In the genomic region with DNA sequence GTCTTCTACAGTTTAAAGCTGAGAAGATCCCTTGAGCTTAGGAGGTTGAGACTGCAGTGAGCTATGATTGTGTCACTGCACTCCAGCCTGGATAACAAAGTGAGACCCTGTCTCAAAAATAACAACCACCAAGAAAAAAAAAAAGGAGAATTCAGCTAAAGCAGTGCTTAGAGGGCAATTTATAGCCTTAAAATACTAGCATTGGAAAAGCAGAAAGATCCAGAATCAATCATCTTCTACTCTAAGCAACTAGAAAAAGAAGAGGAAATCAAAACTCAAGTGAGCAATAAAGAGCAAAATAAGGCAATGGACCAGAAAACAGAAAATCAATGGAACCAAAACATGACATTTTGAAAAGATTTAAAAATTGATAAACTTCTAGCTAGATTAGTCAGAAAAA, we compare ENCODE assay signal across 8 cellular contexts. TPM values are rescaled to one million over a fixed set of nuclear protein-coding genes. Genes with fewer than 3 reads are reported as not detected.
DNase-seq lines count a peak whose midpoint lies in the region; ATAC-seq and TF ChIP-seq lines count a peak whose summit lies in the region.

No MANE protein-coding gene starts in this region.

- peak overlapping the region; percentile 67 for H3K4me2 ChIP-seq in OCI-LY7 (ENCODE audit: low read length)
- peak overlapping the region; percentile 70 for H3K4me2 ChIP-seq in parathyroid adenoma (ENCODE audit: low read length)

- peaks cover 28% of the 10 kb centered on the region for H3K36me3 ChIP-seq in OCI-LY7 (ENCODE audit: insufficient read depth, low read length)
- no peaks in the 10 kb centered on the region for H3K36me3 ChIP-seq in parathyroid adenoma (ENCODE audit: control insufficient read depth, insufficient read depth, low read length)

- TF ChIP-seq CTCF in Calu3 (IDR thresholded peaks at IDR 0.05; ENCODE audit: unreplicated experiment) (no peak), OCI-LY7 (conservative IDR thresholded peaks at IDR 0.05; ENCODE audit: low read length) (no peak), endothelial cell (IDR thresholded peaks at IDR 0.05; ENCODE audit: unreplicated experiment) (no peak), parathyroid adenoma (IDR thresholded peaks at IDR 0.05) (no peak)

- CTCF ChIA-PET in Calu3 (lab: Charles Lee), result interaction anchor here (0.6 to 1.4 kb wide), 2 partner anchors 9 to 66 kb away, joined by 4 to 5 read pairs; no protein-coding TSS in a partner anchor
- CTCF ChIA-PET in OCI-LY7 (lab: Charles Lee; ENCODE audit: unreplicated experiment), result interaction anchor here (0.8 to 1.0 kb wide), 3 partner anchors 55 to 79 kb away, joined by 3 to 5 read pairs (median 3); a partner anchor contains a TSS

- POLR2A ChIA-PET in OCI-LY7 (lab: Charles Lee), result interaction anchor here (0.6 to 4.8 kb wide), 16 partner anchors 9 to 575 kb away, joined by 3 to 41 read pairs (median 5); a partner anchor contains a TSS

- peak overlapping the region; percentile 23 for H3K27ac Mint-ChIP-seq in Calu3 (ENCODE audit: unreplicated experiment)
- H3K27ac Mint-ChIP-seq in endothelial cell (ENCODE audit: unreplicated experiment), result no peak overlapping the region

- BruUV-seq in Calu3 (replicated peaks; lab: Mats Ljungman, UMichigan) (TSS peak; percentile 56), OCI-LY7 (replicated peaks; lab: Mats Ljungman, UMichigan) (TSS peak; percentile 78)

- no peaks in the 10 kb centered on the region for H3K9me2 ChIP-seq in OCI-LY7 (ENCODE audit: insufficient read depth, low read length)

- H3K4me1 ChIP-seq in OCI-LY7 (ENCODE audit: insufficient read depth, low read length, poor library complexity, severe bottlenecking), result peaks cover 37% of the 10 kb centered on the region
- H3K4me1 ChIP-seq in parathyroid adenoma, result no peaks in the 10 kb centered on the region

- ATAC-seq in HG02870 (IDR thresholded peaks at IDR 0.05; ENCODE audit: unreplicated experiment), result no peak

- H3K36me3 Mint-ChIP-seq in Calu3 (ENCODE audit: insufficient read depth, unreplicated experiment) (peaks cover 23% of the 10 kb centered on the region), endothelial cell (ENCODE audit: low read depth, unreplicated experiment) (peaks cover 8% of the 10 kb centered on the region)

- no peaks in the 10 kb centered on the region for H3K27me3 ChIP-seq in parathyroid adenoma (ENCODE audit: control insufficient read depth, insufficient read depth, low read length)

- peaks cover 16% of the 10 kb centered on the region; the same call in 1 of the 2 replicates for H3K9me3 ChIP-seq in OCI-LY7 (ENCODE audit: low read length)
- no peaks in the 10 kb centered on the region for H3K9me3 ChIP-seq in parathyroid adenoma (ENCODE audit: control insufficient read depth, low read length)

- H3K79me2 ChIP-seq in OCI-LY7 (ENCODE audit: insufficient read depth, low read depth, low read length), result peaks cover 43% of the 10 kb centered on the region
- H3K79me2 ChIP-seq in parathyroid adenoma, result peaks cover 8% of the 10 kb centered on the region

- H3K27ac ChIP-seq in OCI-LY7 (ENCODE audit: low read depth, low read length, poor library complexity, severe bottlenecking) (peak overlapping the region; percentile 88), parathyroid adenoma (peak overlapping the region; percentile 48)

- DNase-seq in Calu3 (no peak), OCI-LY7 (ENCODE audit: low spot score) (peak; percentile 24), endothelial cell (ENCODE audit: low spot score) (no peak), NCI-H2171 (lab: John Stamatoyannopoulos, UW) (no peak), NCI-H1092 treated with DMSO at 0.1 percent for 48 hours (lab: John Stamatoyannopoulos, UW) (no peak), NCI-H510A (lab: John Stamatoyannopoulos, UW) (no peak)

- no peaks in the 10 kb centered on the region for H4K20me1 ChIP-seq in OCI-LY7 (ENCODE audit: insufficient read depth, low read length)

- no peak overlapping the region for H3K9ac ChIP-seq in parathyroid adenoma

- H3K4me3 Mint-ChIP-seq in Calu3 (ENCODE audit: low read depth, unreplicated experiment) (peak overlapping the region; percentile 82), endothelial cell (ENCODE audit: unreplicated experiment) (peak overlapping the region; percentile 90)

- intact Hi-C loops in Calu3 (cut with micrococcal nuclease; ENCODE audit: unreplicated experiment) (no loop called here), OCI-LY7 (cut with micrococcal nuclease; ENCODE audit: unreplicated experiment) (loop anchor here (10.0 kb wide), 1 partner anchor 1082 kb away; no protein-coding TSS in a partner anchor)

- peak overlapping the region; percentile 96; the same call in 1 of the 2 replicates for H2AFZ ChIP-seq in OCI-LY7 (ENCODE audit: low read length)
- H2AFZ ChIP-seq in parathyroid adenoma, result peak overlapping the region; percentile 70

- H3K4me3 ChIP-seq in OCI-LY7 (ENCODE audit: low read depth, low read length, poor library complexity, severe bottlenecking) (peak overlapping the region; percentile 96), parathyroid adenoma (ENCODE audit: low read depth, low read length) (peak overlapping the region; percentile 60)

- H3K9me3 Mint-ChIP-seq in Calu3 (ENCODE audit: low read depth, unreplicated experiment), result peaks cover 3% of the 10 kb centered on the region
- H3K9me3 Mint-ChIP-seq in endothelial cell (ENCODE audit: unreplicated experiment), result peaks cover 5% of the 10 kb centered on the region

- H3K27me3 Mint-ChIP-seq in Calu3 (ENCODE audit: unreplicated experiment), result no peaks in the 10 kb centered on the region
- H3K27me3 Mint-ChIP-seq in endothelial cell (ENCODE audit: unreplicated experiment), result no peaks in the 10 kb centered on the region

- H3K4me1 Mint-ChIP-seq in Calu3 (ENCODE audit: low read depth, unreplicated experiment), result peaks cover 6% of the 10 kb centered on the region
- peaks cover 6% of the 10 kb centered on the region for H3K4me1 Mint-ChIP-seq in endothelial cell (ENCODE audit: unreplicated experiment)

RNA-seq across cellular contexts. Expression of a gene that starts 0.6 kb away (rescaled TPM):
- total RNA-seq in Calu3 (2022), result 13.0 and 13.2 TPM in 2 replicates
- total RNA-seq in OCI-LY7 (2014; rRNA removed; shearing (Covaris generic)), result 40.4 and 40.7 TPM in 2 replicates
- total RNA-seq in OCI-LY7 (2022), result 41.6 and 42.0 TPM in 2 replicates
- total RNA-seq in endothelial cell (ENCODE audit: unreplicated experiment), result 6.7 TPM
